In genomic region chr14:96781371-96781770, GRCh38 we compare ENCODE assay signal across 34 cellular contexts.
"Had no signal": no experiment of that assay in that cellular context is flagged by ENCODE, and none has a peak within 500 bp of the region (broad histone marks: within the 10 kb centered on the region; RNA-seq: fewer than 3 reads in every experiment).

No MANE protein-coding gene starts in this region.

- H3K9me3 ChIP-seq: MG63 had no signal

- DNase-seq: Karpas-422, Kasumi-1, MG63, MM.1S, MV-4-11, NCI-H1048, NCI-H1092, NCI-H1092 treated with DMSO at 0.1 percent for 48 hours, NCI-H1105, NCI-H1105 treated with DMSO at 0.1 percent for 48 hours, NCI-H1417, NCI-H1417 treated with DMSO at 0.1 percent for 48 hours, NCI-H1436, NCI-H1436 treated with DMSO at 0.1 percent for 48 hours, NCI-H146, NCI-H1694, NCI-H1694 treated with DMSO at 0.1 percent for 48 hours, NCI-H187, NCI-H187 treated with DMSO at 0.1 percent for 48 hours, NCI-H1930, NCI-H2029, NCI-H2029 treated with DMSO at 0.1 percent for 48 hours, NCI-H2081, NCI-H2081 treated with DMSO at 0.1 percent for 48 hours, NCI-H2107, NCI-H2171, NCI-H2171 treated with DMSO at 0.1 percent for 48 hours, NCI-H2227 treated with DMSO at 0.1 percent for 48 hours, NCI-H226, NCI-H345, NCI-H446, NCI-H446 treated with DMSO at 0.1 percent for 48 hours, NCI-H510A, NCI-H510A treated with DMSO at 0.1 percent for 48 hours had no signal

- H3K4me3 ChIP-seq: MG63 had no signal

- H3K27me3 ChIP-seq: MG63 had no signal

- H3K36me3 ChIP-seq: MG63 had no signal
